Comparison of ENCODE assay signal across 23 cellular contexts in genomic region chr10:8811201-8811600, GRCh38.
DNase-seq lines count a peak whose midpoint lies in the region; ATAC-seq, FAIRE-seq and TF ChIP-seq lines count a peak whose summit lies in the region.
"Had no signal": no experiment of that assay in that cellular context is flagged by ENCODE, and none has a peak within 500 bp of the region (broad histone marks: within the 10 kb centered on the region; RNA-seq: fewer than 3 reads in every experiment).

No MANE protein-coding gene starts in this region.

- WGBS in trophoblast cell (ENCODE audit: extremely low coverage, insufficient coverage, insufficient read length), result no CpG with 5 or more reads among the region's 1 CpG
- WGBS in small intestine, 3 donors, result 21 to 59% (median 23%) methylated on average over 1 of the region's 1 CpG

- H4K91ac ChIP-seq in trophoblast cell (ENCODE audit: low read depth, low read length), result no peak overlapping the region

- peaks cover 14% of the 10 kb centered on the region for H3K4me1 Mint-ChIP-seq in Calu3 (ENCODE audit: low read depth, unreplicated experiment)
- H3K4me1 Mint-ChIP-seq: CD4-positive, CD25-positive, alpha-beta regulatory T cell; GM23338 had no signal

- peaks cover 0 to 2% of the 10 kb centered on the region in 2 experiments for H3K4me1 ChIP-seq in trophoblast cell (ENCODE audit: control insufficient read depth in 1 of 2, insufficient read depth in 2 of 2, low read length in 2 of 2)
- H3K4me1 ChIP-seq in HAP-1, result no peaks in the 10 kb centered on the region
- H3K4me1 ChIP-seq in small intestine (ENCODE audit: control insufficient read depth in 2 of 2, insufficient read depth in 1 of 2, low read depth in 1 of 2, low read length in 1 of 2), result no peaks in the 10 kb centered on the region

- H3K9me3 Mint-ChIP-seq in Calu3 (ENCODE audit: low read depth, unreplicated experiment), result peaks cover 7% of the 10 kb centered on the region

- ATAC-seq in HG02571 (IDR thresholded peaks at IDR 0.05; ENCODE audit: unreplicated experiment), result no peak
- ATAC-seq: GM23338, Panc1 had no signal

- H3K4ac ChIP-seq in trophoblast cell (ENCODE audit: low read depth, low read length), result no peak overlapping the region

- no peak for FAIRE-seq in small intestine (lab: Jason Lieb, UNC)

- peak overlapping the region; percentile 48 for H3K27ac Mint-ChIP-seq in Calu3 (ENCODE audit: unreplicated experiment)
- H3K27ac Mint-ChIP-seq: CD4-positive, CD25-positive, alpha-beta regulatory T cell; GM23338; H9 had no signal

- no peaks in the 10 kb centered on the region for H3K36me3 Mint-ChIP-seq in Calu3 (ENCODE audit: insufficient read depth, unreplicated experiment)
- H3K36me3 Mint-ChIP-seq: CD4-positive, CD25-positive, alpha-beta regulatory T cell had no signal

- H3K27me3 ChIP-seq in trophoblast cell (ENCODE audit: insufficient read depth, low read length), result no peaks in the 10 kb centered on the region
- no peaks in the 10 kb centered on the region for H3K27me3 ChIP-seq in HAP-1 (ENCODE audit: low read depth)
- H3K27me3 ChIP-seq in small intestine (ENCODE audit: control insufficient read depth in 2 of 2, insufficient read depth in 2 of 2, low read length in 2 of 2), result peaks cover 0 to 2% of the 10 kb centered on the region in 2 donors
- H3K27me3 ChIP-seq: BE2C had no signal

- CTCF ChIA-PET in Calu3 (lab: Charles Lee), result interaction anchor here (0.6 kb wide), 1 partner anchor 249 kb away, joined by 4 read pairs; no protein-coding TSS in a partner anchor

- no peak overlapping the region for H2BK5ac ChIP-seq in trophoblast cell (ENCODE audit: low read depth, low read length, poor library complexity)

- in situ Hi-C loops in HAP-1 (cut with MboI; ENCODE audit: low sequenced_read_pairs), result no loop called here

- intact Hi-C loops in Calu3 (cut with micrococcal nuclease; ENCODE audit: unreplicated experiment), result no loop called here

- no peak overlapping the region for H2BK120ac ChIP-seq in trophoblast cell (ENCODE audit: insufficient read depth, low read length, poor library complexity)

- BruUV-seq in Calu3 (replicated peaks; lab: Mats Ljungman, UMichigan), result no TSS peak

- no peak overlapping the region for H3K4me3 Mint-ChIP-seq in Calu3 (ENCODE audit: low read depth, unreplicated experiment)
- H3K4me3 Mint-ChIP-seq: GM23338, H9 had no signal

- H3K27me3 Mint-ChIP-seq in Calu3 (ENCODE audit: unreplicated experiment), result no peaks in the 10 kb centered on the region

- H4K12ac ChIP-seq in trophoblast cell (ENCODE audit: low read depth, low read length), result no peak overlapping the region

- H3K4me3 ChIP-seq in trophoblast cell (ENCODE audit: low read depth, low read length), result no peak overlapping the region
- H3K4me3 ChIP-seq in HAP-1, result no peak overlapping the region
- H3K4me3 ChIP-seq in small intestine (ENCODE audit: low read depth in 1 of 2, low read length in 2 of 2), result no peak overlapping the region
- H3K4me3 ChIP-seq: GM23338 had no signal

- H3K36me3 ChIP-seq in trophoblast cell (ENCODE audit: control insufficient read depth in 1 of 2, insufficient read depth in 2 of 2, low read length in 2 of 2), result no peaks in the 10 kb centered on the region
- H3K36me3 ChIP-seq in HAP-1 (replicated peaks), result no peaks in the 10 kb centered on the region
- no peaks in the 10 kb centered on the region for H3K36me3 ChIP-seq in small intestine (ENCODE audit: control insufficient read depth in 2 of 2, insufficient read depth in 2 of 2, low read length in 2 of 2)
- H3K36me3 ChIP-seq: BE2C had no signal

- no peak overlapping the region for H4K8ac ChIP-seq in trophoblast cell (ENCODE audit: low read depth, low read length)

- H2BK12ac ChIP-seq in trophoblast cell (ENCODE audit: low read length), result no peak overlapping the region

- DNase-seq in Calu3 (peak; percentile 10), NCI-H226 (peak; percentile 61), iris pigment epithelial cell (ENCODE audit: low read depth) (peak; percentile 51), trophoblast cell (peak; percentile 3 to 74), HAP-1 (ENCODE audit: low spot score in 2 of 2) (no peak), small intestine (no peak)
- DNase-seq: ACHN; BE2C; CD4-positive, CD25-positive, alpha-beta regulatory T cell; DMS53; H9; KBM-7; MM.1S; NCI-H1048; NCI-H1417; NCI-H1694; NCI-H2029 treated with DMSO at 0.1 percent for 48 hours; NCI-H69; SHP77 had no signal

- no peak overlapping the region for H3K9ac ChIP-seq in trophoblast cell (ENCODE audit: low read length)

- no peak for TF ChIP-seq CTCF in Calu3 (IDR thresholded peaks at IDR 0.05; ENCODE audit: unreplicated experiment)

- no peaks in the 10 kb centered on the region for H3K79me1 ChIP-seq in trophoblast cell (ENCODE audit: low read length)

- no peaks in the 10 kb centered on the region for H3K9me3 ChIP-seq in trophoblast cell (ENCODE audit: insufficient read depth, low read depth, low read length)
- no peaks in the 10 kb centered on the region for H3K9me3 ChIP-seq in HAP-1
- H3K9me3 ChIP-seq in small intestine (ENCODE audit: control insufficient read depth, low read depth), result no peaks in the 10 kb centered on the region
- H3K9me3 ChIP-seq: BE2C had no signal

- H2AK5ac ChIP-seq in trophoblast cell (ENCODE audit: low read length), result no peak overlapping the region

- no peak overlapping the region for H2AFZ ChIP-seq in trophoblast cell (ENCODE audit: insufficient read depth, low read length, poor library complexity)
- H2AFZ ChIP-seq: GM23338 had no signal

- H3K23ac ChIP-seq in trophoblast cell (ENCODE audit: low read length), result no peak overlapping the region

- H3K79me2 ChIP-seq in trophoblast cell (ENCODE audit: control insufficient read depth, insufficient read depth, low read length, poor library complexity), result no peaks in the 10 kb centered on the region

- no peak overlapping the region for H3K14ac ChIP-seq in trophoblast cell (ENCODE audit: low read length)

- no peak overlapping the region for H3K18ac ChIP-seq in trophoblast cell (ENCODE audit: low read length)

- no peak overlapping the region for H3K27ac ChIP-seq in trophoblast cell (ENCODE audit: low read depth, low read length)
- no peak overlapping the region for H3K27ac ChIP-seq in small intestine (ENCODE audit: low read depth in 1 of 2, low read length in 1 of 2)
- H3K27ac ChIP-seq: RWPE1 had no signal

- no peak overlapping the region for H3K4me2 ChIP-seq in trophoblast cell (ENCODE audit: low read length)
- H3K4me2 ChIP-seq: GM23338 had no signal

Comparison
In these comparisons a context has a peak if more than half of its experiments do, and no peak if none do; other contexts are left out.
1. DNase-seq: peak in Calu3 (single experiment), NCI-H226 (single experiment), iris pigment epithelial cell (single experiment) and trophoblast cell (2 of 2); none in HAP-1 (0 of 2) and small intestine (single experiment).